Comparison of ENCODE assay signal across 1 cellular context in the genomic region with DNA sequence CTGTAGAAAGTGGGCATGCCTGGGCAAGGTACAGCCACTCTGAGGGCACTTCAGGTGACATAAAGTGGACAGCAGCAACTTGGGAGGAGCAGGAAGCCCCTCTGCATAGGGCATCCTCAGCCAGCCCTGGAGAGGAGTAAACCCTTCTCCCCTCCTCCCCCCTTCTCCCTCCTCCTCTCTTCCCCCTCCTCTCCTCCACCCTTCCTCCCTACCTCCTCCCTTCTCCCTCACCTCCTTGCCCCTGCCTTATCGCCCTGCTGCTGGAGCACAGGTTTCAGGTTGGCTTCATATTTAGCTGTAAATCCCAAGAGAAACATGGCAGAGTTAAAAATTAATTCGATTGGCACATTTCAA.
TF ChIP-seq lines count a peak whose summit lies in the region.

No MANE protein-coding gene starts in this region.

TF ChIP-seq in GM23338, 12 proteins besides CTCF, POLR2A, EP300 and RAD21 (continued from another document):
- TF ChIP-seq STAT1 (IDR thresholded peaks at IDR 0.05; ENCODE audit: unreplicated experiment) (no peak), ETS1 (IDR thresholded peaks at IDR 0.05) (no peak), JUNB (IDR thresholded peaks at IDR 0.05; ENCODE audit: unreplicated experiment) (no peak), CREB1 (CRISPR knock-in tag; IDR thresholded peaks at IDR 0.05; ENCODE audit: low read depth) (no peak), REST (IDR thresholded peaks at IDR 0.05; ENCODE audit: unreplicated experiment) (no peak), EZH2phosphoT487 (IDR thresholded peaks at IDR 0.05; ENCODE audit: unreplicated experiment) (no peak), ZNF114 (CRISPR knock-in tag; IDR thresholded peaks at IDR 0.05) (no peak)
